ENCODE assay signal across 20 cellular contexts in the genomic region with DNA sequence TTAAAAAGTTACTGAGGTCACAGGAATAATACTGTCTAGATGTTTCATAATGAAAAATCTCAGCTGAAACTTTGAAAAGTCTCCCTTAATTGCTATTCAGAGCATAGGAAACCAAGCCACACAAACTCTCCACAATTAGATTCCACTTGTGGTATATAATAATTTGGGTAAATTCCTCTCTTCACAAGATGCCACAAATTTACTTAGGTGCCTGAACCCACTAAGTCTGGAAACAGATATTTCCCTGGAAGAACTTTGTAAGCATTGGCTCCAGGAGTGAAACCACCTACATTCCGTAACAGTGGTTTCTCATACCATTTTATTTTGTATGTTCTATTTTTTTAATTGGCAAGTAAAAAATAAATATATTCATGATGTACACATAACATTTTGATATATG.
DNase-seq lines count a peak whose midpoint lies in the region; ATAC-seq and TF ChIP-seq lines count a peak whose summit lies in the region.
"Had no signal": no experiment of that assay in that cellular context is flagged by ENCODE, and none has a peak within 500 bp of the region (broad histone marks: within the 10 kb centered on the region; RNA-seq: fewer than 3 reads in every experiment).

No MANE protein-coding gene starts in this region.

- WGBS in heart right ventricle, 2 donors, result 94 to 97% methylated on average over 1 of the region's 1 CpG

- no peaks in the 10 kb centered on the region for H3K27me3 ChIP-seq in heart right ventricle
- H3K27me3 ChIP-seq: BLaER1 treated with 17β-estradiol and CSF1 and Interleukin-3, amounts not matched to agents 10 nM and 100 nM had no signal

- no peak for TF ChIP-seq CTCF in AG10803 (conservative IDR thresholded peaks at IDR 0.05; ENCODE audit: low read length)
- TF ChIP-seq CTCF in astrocyte of the cerebellum (IDR thresholded peaks at IDR 0.05; ENCODE audit: low read depth, low read length, missing control alignments), result no peak
- TF ChIP-seq CTCF in astrocyte of the spinal cord (IDR thresholded peaks at IDR 0.05; ENCODE audit: low read depth, low read length), result no peak
- TF ChIP-seq CTCF in heart right ventricle (IDR thresholded peaks at IDR 0.05), result no peak

- in situ Hi-C loops in astrocyte of the cerebellum (cut with HindIII; ENCODE audit: low sequenced_read_pairs), result no loop called here
- in situ Hi-C loops in astrocyte of the spinal cord (cut with HindIII; ENCODE audit: low sequenced_read_pairs), result no loop called here

- H3K27ac Mint-ChIP-seq in activated naive CD4-positive, alpha-beta T cell treated with anti-CD3 and anti-CD28 coated beads for 36 hours, result no peak overlapping the region
- H3K27ac Mint-ChIP-seq: B cell; CD4-positive, alpha-beta T cell; CD8-positive, alpha-beta T cell had no signal

- no peak overlapping the region for H3K4me3 ChIP-seq in AG10803 (ENCODE audit: low read length)
- no peak overlapping the region for H3K4me3 ChIP-seq in astrocyte of the cerebellum (ENCODE audit: low read depth, low read length)
- no peak overlapping the region for H3K4me3 ChIP-seq in astrocyte of the spinal cord (ENCODE audit: low read depth, low read length)
- no peak overlapping the region for H3K4me3 ChIP-seq in heart right ventricle
- H3K4me3 ChIP-seq: A549; BLaER1 treated with 17β-estradiol and CSF1 and Interleukin-3, amounts not matched to agents 10 nM and 100 nM; GM12878 had no signal

- intact Hi-C loops in heart right ventricle (cut with DNase I), result no loop called here
- intact Hi-C loops in activated naive CD4-positive, alpha-beta T cell treated with anti-CD3 and anti-CD28 coated beads for 36 hours (cut with micrococcal nuclease), result no loop called here

- H3K36me3 Mint-ChIP-seq in activated naive CD4-positive, alpha-beta T cell treated with anti-CD3 and anti-CD28 coated beads for 36 hours (ENCODE audit: low read depth), result no peaks in the 10 kb centered on the region
- H3K36me3 Mint-ChIP-seq: CD8-positive, alpha-beta T cell had no signal

- H3K27me3 Mint-ChIP-seq in activated naive CD4-positive, alpha-beta T cell treated with anti-CD3 and anti-CD28 coated beads for 36 hours (ENCODE audit: low read depth), result no peaks in the 10 kb centered on the region
- H3K27me3 Mint-ChIP-seq: B cell; CD4-positive, alpha-beta T cell had no signal

- H3K27ac ChIP-seq in heart right ventricle, result no peak overlapping the region
- H3K27ac ChIP-seq: 22Rv1; A549; BLaER1 treated with 17β-estradiol and CSF1 and Interleukin-3, amounts not matched to agents 10 nM and 100 nM; C4-2B had no signal

- peak; percentile 61 for DNase-seq in AG10803 (ENCODE audit: low read depth)
- DNase-seq in M059J (ENCODE audit: low read depth), result peak; percentile 53
- DNase-seq in astrocyte of the cerebellum (ENCODE audit: low read depth), result peak; percentile 74
- DNase-seq in astrocyte of the spinal cord (ENCODE audit: low read depth, low spot score), result peak; percentile 53
- no peak for DNase-seq in heart right ventricle
- no peak for DNase-seq in activated naive CD4-positive, alpha-beta T cell treated with anti-CD3 and anti-CD28 coated beads for 36 hours
- no peak for DNase-seq in AML-193 (lab: John Stamatoyannopoulos, UW)
- DNase-seq: Caco-2; Calu3; CD4-positive, alpha-beta T cell; CD8-positive, alpha-beta T cell; DMS79 treated with DMSO at 0.1 percent for 48 hours; EL; GDM1 had no signal

- no peak for ATAC-seq in heart right ventricle
- ATAC-seq: A549; CD8-positive, alpha-beta T cell; GM12878 had no signal

- no peaks in the 10 kb centered on the region for H3K4me1 Mint-ChIP-seq in activated naive CD4-positive, alpha-beta T cell treated with anti-CD3 and anti-CD28 coated beads for 36 hours (ENCODE audit: low read depth)
- H3K4me1 Mint-ChIP-seq: B cell had no signal

- no peak overlapping the region for H3K4me3 Mint-ChIP-seq in activated naive CD4-positive, alpha-beta T cell treated with anti-CD3 and anti-CD28 coated beads for 36 hours
- H3K4me3 Mint-ChIP-seq: B cell; CD4-positive, alpha-beta T cell; CD8-positive, alpha-beta T cell had no signal

- no peaks in the 10 kb centered on the region for H3K36me3 ChIP-seq in heart right ventricle
- H3K36me3 ChIP-seq: BLaER1 treated with 17β-estradiol and CSF1 and Interleukin-3, amounts not matched to agents 10 nM and 100 nM had no signal

- H3K9me3 ChIP-seq in heart right ventricle, result peaks cover 0 to 11% (median 0%) of the 10 kb centered on the region in 11 donors
- H3K9me3 ChIP-seq: Caco-2 had no signal

- no peaks in the 10 kb centered on the region for H3K4me1 ChIP-seq in heart right ventricle
- H3K4me1 ChIP-seq: Caco-2 had no signal

- CTCF ChIA-PET in activated naive CD4-positive, alpha-beta T cell treated with anti-CD3 and anti-CD28 coated beads for 36 hours (lab: Charles Lee), result no interaction called here

- H3K9me3 Mint-ChIP-seq in activated naive CD4-positive, alpha-beta T cell treated with anti-CD3 and anti-CD28 coated beads for 36 hours, result no peaks in the 10 kb centered on the region
- H3K9me3 Mint-ChIP-seq: CD4-positive, alpha-beta T cell; CD8-positive, alpha-beta T cell had no signal

Comparison
In these comparisons a context has a peak if more than half of its experiments do, and no peak if none do; other contexts are left out.
1. DNase-seq: peak in AG10803 (single experiment), M059J (single experiment), astrocyte of the cerebellum (single experiment) and astrocyte of the spinal cord (single experiment); none in heart right ventricle (0 of 2), activated naive CD4-positive, alpha-beta T cell treated with anti-CD3 and anti-CD28 coated beads for 36 hours (single experiment) and AML-193 (0 of 2).